Comparison of ENCODE assay signal across 9 cellular contexts in the genomic region with DNA sequence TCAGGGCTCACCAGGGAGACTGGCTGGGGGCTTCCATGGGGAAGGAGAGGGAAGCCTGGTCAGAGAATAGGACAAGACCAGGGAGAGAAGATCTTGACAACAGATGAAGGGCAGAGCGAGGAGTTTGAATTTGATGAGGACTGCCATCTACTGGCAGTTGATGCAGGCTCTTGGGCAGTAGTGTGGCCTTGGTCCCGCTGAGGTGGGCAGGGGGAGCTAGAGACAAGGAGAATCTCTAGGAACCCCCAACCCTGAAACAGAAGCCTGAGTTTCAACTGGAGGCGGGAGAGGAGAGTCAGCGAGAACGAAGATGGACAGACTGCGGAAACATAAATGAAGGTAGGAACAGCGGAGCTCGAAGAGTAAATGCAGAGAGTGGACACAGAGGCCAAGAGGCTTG.
DNase-seq lines count a peak whose midpoint lies in the region; ATAC-seq and TF ChIP-seq lines count a peak whose summit lies in the region.
"Had no signal": no experiment of that assay in that cellular context is flagged by ENCODE, and none has a peak within 500 bp of the region (broad histone marks: within the 10 kb centered on the region; RNA-seq: fewer than 3 reads in every experiment).

No MANE protein-coding gene starts in this region.

- intact Hi-C loops in lower lobe of right lung (cut with DNase I): no loop called here

- peak; percentile 48 for TF ChIP-seq CTCF in lower lobe of right lung (IDR thresholded peaks at IDR 0.05)

- H3K4me1 ChIP-seq in lower lobe of right lung: no peaks in the 10 kb centered on the region
- H3K4me1 ChIP-seq: thyroid gland had no signal

- peak overlapping the region; percentile 30 for H3K4me3 ChIP-seq in lower lobe of right lung
- H3K4me3 ChIP-seq: thyroid gland had no signal

- H3K27ac ChIP-seq in lower lobe of right lung: no peak overlapping the region
- H3K27ac ChIP-seq: thyroid gland had no signal

- DNase-seq in activated CD4-positive, alpha-beta T cell treated with anti-CD3 and anti-CD28 coated beads, Interleukin-2, amount 50 U/mL, for 48 hours: peak; percentile 5 to 9
- no peak for DNase-seq in activated CD4-positive, alpha-beta T cell treated with anti-CD3 and anti-CD28 coated beads for 4 hours
- DNase-seq in NCI-H460 (ENCODE audit: extremely low read depth, low read depth) (peak; percentile 69), dermis blood vessel endothelial cell (peak; percentile 78), lower lobe of right lung (no peak)
- DNase-seq in stimulated activated CD4-positive, alpha-beta T cell treated with anti-CD3 and anti-CD28 coated beads, Interleukin-4, amount 100 ng/mL, for 4 hours: no peak

- H3K36me3 ChIP-seq in lower lobe of right lung: no peaks in the 10 kb centered on the region
- H3K36me3 ChIP-seq: thyroid gland had no signal

- no peaks in the 10 kb centered on the region for H3K9me3 ChIP-seq in lower lobe of right lung
- H3K9me3 ChIP-seq: thyroid gland had no signal

- ATAC-seq in lower lobe of right lung (peak in 1 of 2 donors; percentile 53), GM19455 (IDR thresholded peaks at IDR 0.05; ENCODE audit: unreplicated experiment) (no peak), GM18870 (IDR thresholded peaks at IDR 0.05; ENCODE audit: unreplicated experiment) (no peak)

- no peaks in the 10 kb centered on the region for H3K27me3 ChIP-seq in lower lobe of right lung (ENCODE audit: low read depth)
- H3K27me3 ChIP-seq: thyroid gland had no signal

Comparison
In these comparisons a context has a peak if more than half of its experiments do, and no peak if none do; other contexts are left out.
1. DNase-seq: peak in activated CD4-positive, alpha-beta T cell treated with anti-CD3 and anti-CD28 coated beads, Interleukin-2, amount 50 U/mL, for 48 hours (2 of 2), NCI-H460 (single experiment) and dermis blood vessel endothelial cell (single experiment); none in activated CD4-positive, alpha-beta T cell treated with anti-CD3 and anti-CD28 coated beads for 4 hours (0 of 2), lower lobe of right lung (single experiment) and stimulated activated CD4-positive, alpha-beta T cell treated with anti-CD3 and anti-CD28 coated beads, Interleukin-4, amount 100 ng/mL, for 4 hours (0 of 2).